Comparison of ENCODE assay signal across 20 cellular contexts in genomic region chr2:235612551-235612950, GRCh38.
A peak's percentile ranks its signal among the peaks of the same experiment; 100 is the strongest.
DNase-seq lines count a peak whose midpoint lies in the region; ATAC-seq and TF ChIP-seq lines count a peak whose summit lies in the region.
"Had no signal": no experiment of that assay in that cellular context is flagged by ENCODE, and none has a peak within 500 bp of the region (broad histone marks: within the 10 kb centered on the region; RNA-seq: fewer than 3 reads in every experiment).

No MANE protein-coding gene starts in this region.

- H3K9me3 Mint-ChIP-seq in endodermal cell: no peaks in the 10 kb centered on the region
- H3K9me3 Mint-ChIP-seq: CD8-positive, alpha-beta T cell had no signal

- H4K8ac ChIP-seq in neuronal stem cell (ENCODE audit: low read depth, low read length): no peak overlapping the region

- H2AFZ ChIP-seq in neuronal stem cell (ENCODE audit: low read length): no peak overlapping the region

- H3K27me3 Mint-ChIP-seq in endodermal cell (ENCODE audit: insufficient read depth): no peaks in the 10 kb centered on the region

- H3K4me3 ChIP-seq in endodermal cell (ENCODE audit: low read length) (no peak overlapping the region), neuronal stem cell (ENCODE audit: low read length in 2 of 2) (no peak overlapping the region), spleen (no peak overlapping the region), gastroesophageal sphincter (no peak overlapping the region)
- H3K4me3 ChIP-seq: K562, SJSA1 had no signal

- WGBS in endodermal cell (ENCODE audit: insufficient coverage in 1 of 2, insufficient read length in 1 of 2), 2 experiments: 95% methylated on average over 9 of the region's 9 CpGs
- no CpG with 5 or more reads among the region's 9 CpGs for WGBS in neuronal stem cell (ENCODE audit: extremely low coverage in 2 of 2, insufficient read length in 2 of 2, insufficient replicate concordance in 1 of 2), 2 donors
- 90 to 95% (median 94%) methylated on average over 9 of the region's 9 CpGs for WGBS in spleen, 5 donors
- WGBS in gastroesophageal sphincter (ENCODE audit: low coverage in 1 of 2), 2 donors: 92 to 97% methylated on average over 3 to 5 of the region's 9 CpGs

- H2BK5ac ChIP-seq in neuronal stem cell (ENCODE audit: low read length): no peak overlapping the region

- H4K91ac ChIP-seq in neuronal stem cell (ENCODE audit: low read depth, low read length, poor library complexity): no peak overlapping the region

- H3K18ac ChIP-seq in neuronal stem cell (ENCODE audit: low read length): no peak overlapping the region

- H3K27me3 ChIP-seq in endodermal cell (ENCODE audit: control insufficient read depth, insufficient read depth, low read length, poor library complexity, severe bottlenecking) (no peaks in the 10 kb centered on the region), neuronal stem cell (ENCODE audit: control insufficient read depth in 3 of 3, insufficient read depth in 3 of 3, low read depth in 1 of 3, low read length in 3 of 3) (no peaks in the 10 kb centered on the region), spleen (replicated peaks in 1 of 7) (peaks cover 0 to 2% (median 0%) of the 10 kb centered on the region in 7 donors), gastroesophageal sphincter (no peaks in the 10 kb centered on the region)
- H3K27me3 ChIP-seq: SJSA1 had no signal

- H3K9me3 ChIP-seq in endodermal cell (ENCODE audit: control insufficient read depth, low read length): no peaks in the 10 kb centered on the region
- H3K9me3 ChIP-seq in neuronal stem cell (replicated peaks in 1 of 2; ENCODE audit: control insufficient read depth in 2 of 2, insufficient read depth in 1 of 2, low read depth in 1 of 2, low read length in 2 of 2): no peaks in the 10 kb centered on the region
- H3K9me3 ChIP-seq in spleen: no peaks in the 10 kb centered on the region
- no peaks in the 10 kb centered on the region for H3K9me3 ChIP-seq in gastroesophageal sphincter
- H3K9me3 ChIP-seq: SJSA1 had no signal

- H3K4me1 Mint-ChIP-seq in endodermal cell: peaks cover 19% of the 10 kb centered on the region

- H3K79me1 ChIP-seq in neuronal stem cell (ENCODE audit: low read depth, low read length): peaks cover 10% of the 10 kb centered on the region

- H3K4me2 ChIP-seq in neuronal stem cell (ENCODE audit: insufficient read depth, low read length, poor library complexity, severe bottlenecking): no peak overlapping the region

- H3K4me1 ChIP-seq in endodermal cell (ENCODE audit: control insufficient read depth, insufficient read depth, low read length) (peaks cover 4% of the 10 kb centered on the region), neuronal stem cell (ENCODE audit: control insufficient read depth in 2 of 2, insufficient read depth in 1 of 2, low read depth in 1 of 2, low read length in 2 of 2) (peaks cover 4 to 12% of the 10 kb centered on the region in 2 donors), spleen (peaks cover 0 to 26% (median 13%) of the 10 kb centered on the region in 6 donors), gastroesophageal sphincter (peaks cover 0 to 61% (median 17%) of the 10 kb centered on the region in 3 donors)

- no peak overlapping the region for H2BK120ac ChIP-seq in neuronal stem cell (ENCODE audit: low read depth, low read length)

- H2BK15ac ChIP-seq in neuronal stem cell (ENCODE audit: low read length): no peak overlapping the region

- no peak for TF ChIP-seq EP300 in gastroesophageal sphincter (IDR thresholded peaks at IDR 0.05)

- H3K4ac ChIP-seq in neuronal stem cell (ENCODE audit: low read length): no peak overlapping the region

- H3K9ac ChIP-seq in endodermal cell (ENCODE audit: extremely low read depth, low read length, poor library complexity, severe bottlenecking): no peak overlapping the region
- peak overlapping the region; percentile 45 for H3K9ac ChIP-seq in neuronal stem cell (ENCODE audit: low read depth, low read length, poor library complexity)

- peak overlapping the region; percentile 38 for H3K23ac ChIP-seq in neuronal stem cell (ENCODE audit: low read depth, low read length, poor library complexity)

- H3K36me3 Mint-ChIP-seq in endodermal cell (ENCODE audit: low read depth): peaks cover 3% of the 10 kb centered on the region
- H3K36me3 Mint-ChIP-seq: CD8-positive, alpha-beta T cell had no signal

- no peak for TF ChIP-seq POLR2A in spleen (IDR thresholded peaks at IDR 0.05)
- TF ChIP-seq POLR2A in gastroesophageal sphincter (IDR thresholded peaks at IDR 0.05): no peak

- H3K27ac ChIP-seq in endodermal cell (ENCODE audit: low read depth, low read length): peak overlapping the region; percentile 36
- H3K27ac ChIP-seq in neuronal stem cell (replicated peaks; ENCODE audit: low read length): no peak overlapping the region
- H3K27ac ChIP-seq in spleen: no peak overlapping the region
- no peak overlapping the region for H3K27ac ChIP-seq in gastroesophageal sphincter
- H3K27ac ChIP-seq: SJSA1 had no signal

- intact Hi-C loops in spleen (cut with DNase I; ENCODE audit: low total_unique reads): no loop called here

- TF ChIP-seq CTCF in endodermal cell (conservative IDR thresholded peaks at IDR 0.05) (no peak), spleen (IDR thresholded peaks at IDR 0.05 in 8 of 11, conservative IDR thresholded peaks at IDR 0.05 in 3 of 11) (no peak), gastroesophageal sphincter (IDR thresholded peaks at IDR 0.05) (no peak)

- H3K14ac ChIP-seq in neuronal stem cell (ENCODE audit: low read length): no peak overlapping the region

- no peak overlapping the region for H3K4me3 Mint-ChIP-seq in endodermal cell
- H3K4me3 Mint-ChIP-seq: CD8-positive, alpha-beta T cell had no signal

- no peak for ATAC-seq in gastroesophageal sphincter
- ATAC-seq: CD8-positive, alpha-beta T cell; K562 had no signal

- DNase-seq in COR-L47 (lab: John Stamatoyannopoulos, UW) (peak; percentile 40), NCI-H748 (lab: John Stamatoyannopoulos, UW; ENCODE audit: unreplicated experiment) (peak; percentile 85), endodermal cell (no peak), neuronal stem cell (ENCODE audit: low spot score) (no peak), NCI-H2227 treated with DMSO at 0.1 percent for 48 hours (lab: John Stamatoyannopoulos, UW) (no peak), spleen (no peak)
- no peak for DNase-seq in activated CD8-positive, alpha-beta memory T cell treated with anti-CD3 and anti-CD28 coated beads for 24 hours
- DNase-seq: C1 segment of cervical spinal cord; CD8-positive, alpha-beta T cell; DMS153; DND-41; Kasumi-1; NCI-H1436; NCI-H1930; NCI-H2107; Right ventricle myocardium superior; RPMI8226 had no signal

- no peak overlapping the region for H3K27ac Mint-ChIP-seq in endodermal cell
- H3K27ac Mint-ChIP-seq: CD8-positive, alpha-beta T cell had no signal

- H2AK5ac ChIP-seq in neuronal stem cell (ENCODE audit: low read depth, low read length): no peak overlapping the region

- H3K36me3 ChIP-seq in endodermal cell (ENCODE audit: control insufficient read depth, insufficient read depth, low read length): no peaks in the 10 kb centered on the region
- no peaks in the 10 kb centered on the region for H3K36me3 ChIP-seq in neuronal stem cell (replicated peaks in 1 of 2; ENCODE audit: control insufficient read depth in 2 of 2, insufficient read depth in 2 of 2, low read length in 2 of 2)
- no peaks in the 10 kb centered on the region for H3K36me3 ChIP-seq in spleen
- H3K36me3 ChIP-seq in gastroesophageal sphincter: no peaks in the 10 kb centered on the region
- H3K36me3 ChIP-seq: SJSA1 had no signal

- no peak overlapping the region for H2BK12ac ChIP-seq in neuronal stem cell (ENCODE audit: low read length)

Comparison
In these comparisons a context has a peak if more than half of its experiments do, and no peak if none do; other contexts are left out.
1. DNase-seq: peak in COR-L47 (single experiment) and NCI-H748 (single experiment); none in endodermal cell (single experiment), neuronal stem cell (single experiment), NCI-H2227 treated with DMSO at 0.1 percent for 48 hours (single experiment), spleen (single experiment) and activated CD8-positive, alpha-beta memory T cell treated with anti-CD3 and anti-CD28 coated beads for 24 hours (single experiment).